Comparison of ENCODE assay signal across 13 cellular contexts in genomic region chr10:132283604-132284382, GRCh38.
"Had no signal": no experiment of that assay in that cellular context is flagged by ENCODE, and none has a peak within 500 bp of the region (broad histone marks: within the 10 kb centered on the region; RNA-seq: fewer than 3 reads in every experiment).

No MANE protein-coding gene starts in this region.

- DNase-seq: activated CD4-positive, alpha-beta memory T cell treated with anti-CD3 and anti-CD28 coated beads for 36 hours; activated CD4-positive, alpha-beta T cell treated with anti-CD3 and anti-CD28 coated beads for 1 hour; activated gamma-delta T cell treated with Interleukin-2 at 50 U/mL for 16 hours; activated T-cell treated with anti-CD3 and anti-CD28 coated beads, Interleukin-2, amount 50 U/mL, for 72 hours; immature natural killer cell; left cardiac atrium; stimulated activated CD4-positive, alpha-beta T cell treated with anti-CD3 and anti-CD28 coated beads, Interleukin-2, amount 100 ng/mL, for 48 hours; stimulated activated naive CD8-positive, alpha-beta T cell treated with anti-CD3 and anti-CD28 coated beads, Interleukin-15, Interleukin-2, amounts not matched to agents 100 U/mL and 50 U/mL, for 24 hours; T-cell; T1000; upper lobe of right lung had no signal

- H3K36me3 ChIP-seq: ascending aorta, upper lobe of right lung had no signal

- H3K27ac ChIP-seq: ascending aorta, upper lobe of right lung had no signal

- H3K27me3 ChIP-seq: ascending aorta, upper lobe of right lung had no signal

- ATAC-seq: activated T-cell treated with anti-CD3 and anti-CD28 coated beads, Interleukin-2, amount 50 U/mL, for 72 hours; esophagus mucosa; left cardiac atrium; stimulated activated naive CD8-positive, alpha-beta T cell treated with anti-CD3 and anti-CD28 coated beads, Interleukin-15, Interleukin-2, amounts not matched to agents 100 U/mL and 50 U/mL, for 24 hours; T-cell; upper lobe of right lung had no signal

- H3K9me3 ChIP-seq: ascending aorta, upper lobe of right lung had no signal

- H3K4me1 ChIP-seq: ascending aorta, upper lobe of right lung had no signal

- H3K4me3 ChIP-seq: ascending aorta, upper lobe of right lung had no signal
